9 cellular contexts compared by ENCODE assay signal in the genomic region with DNA sequence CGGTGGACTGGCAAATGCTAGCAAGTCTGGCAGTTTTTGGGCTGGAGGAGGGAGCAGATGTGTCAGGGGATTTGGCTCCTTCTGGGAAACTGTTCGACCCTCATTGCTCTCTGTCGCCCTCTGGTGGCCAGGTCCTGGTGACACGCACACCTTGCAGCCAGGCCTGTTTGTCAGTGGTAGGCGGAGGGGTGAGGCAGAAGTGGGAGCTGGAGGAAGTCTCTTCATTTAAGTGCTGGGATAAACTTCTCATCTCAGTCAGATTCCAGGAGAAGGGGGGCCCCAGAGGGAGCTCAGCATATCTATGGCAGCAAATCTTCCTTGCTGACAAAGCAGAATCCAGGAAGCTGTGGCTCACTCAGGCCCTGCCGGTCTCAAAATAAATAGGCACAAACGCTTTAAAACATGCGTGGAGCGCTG.
DNase-seq lines count a peak whose midpoint lies in the region; ATAC-seq and TF ChIP-seq lines count a peak whose summit lies in the region.
"Had no signal": no experiment of that assay in that cellular context is flagged by ENCODE, and none has a peak within 500 bp of the region (broad histone marks: within the 10 kb centered on the region; RNA-seq: fewer than 3 reads in every experiment).

No MANE protein-coding gene starts in this region.

- H3K4me3 ChIP-seq in ovary (no peak overlapping the region), tibial nerve (peak overlapping the region in 2 of 4 donors; percentile 8 to 19)

- peak; percentile 57 for ATAC-seq in GM21619 (IDR thresholded peaks at IDR 0.05; ENCODE audit: unreplicated experiment)

- DNase-seq in DMS114 treated with DMSO at 0.1 percent for 48 hours (lab: John Stamatoyannopoulos, UW; ENCODE audit: unreplicated experiment) (peak; percentile 13), Kasumi-1 (lab: John Stamatoyannopoulos, UW) (peak; percentile 26 to 63), RPMI7951 (ENCODE audit: low read depth) (peak; percentile 59), glomerular endothelial cell (ENCODE audit: extremely low read depth, low read depth, low spot score) (peak; percentile 37), ovary (peak; percentile 75 to 87 (median 81)), tibial nerve (ENCODE audit: low spot score in 2 of 2) (peak; percentile 71 to 89)
- DNase-seq in activated effector memory CD4-positive, alpha-beta T cell treated with anti-CD3 and anti-CD28 coated beads, Interleukin-2, amount 50 U/mL, for 16 hours = peak; percentile 94

- intact Hi-C loops in ovary (cut with DNase I) = loop anchor here in 1 of 4 donors (10.0 kb wide), 1 partner anchor 324 kb away; a partner anchor contains a TSS

- H3K9me3 ChIP-seq in ovary (no peaks in the 10 kb centered on the region), tibial nerve (no peaks in the 10 kb centered on the region)

- H3K27ac ChIP-seq in ovary = no peak overlapping the region
- peak overlapping the region in 1 of 4 donors; percentile 68 for H3K27ac ChIP-seq in tibial nerve
- H3K27ac ChIP-seq: epithelial cell of prostate had no signal

- H3K27me3 ChIP-seq in ovary = no peaks in the 10 kb centered on the region
- H3K27me3 ChIP-seq in tibial nerve = no peaks in the 10 kb centered on the region

- WGBS in ovary, 3 donors = 33 to 39% (median 37%) methylated on average over 9 of the region's 9 CpGs
- 30 to 33% methylated on average over 9 of the region's 9 CpGs for WGBS in tibial nerve, 2 donors

- H3K36me3 ChIP-seq in ovary (no peaks in the 10 kb centered on the region), tibial nerve (no peaks in the 10 kb centered on the region)

- no peak for TF ChIP-seq EP300 in ovary (IDR thresholded peaks at IDR 0.05)
- peak in 1 of 2 donors; percentile 64 for TF ChIP-seq EP300 in tibial nerve (IDR thresholded peaks at IDR 0.05)

- no peak for TF ChIP-seq POLR2A in ovary (IDR thresholded peaks at IDR 0.05)
- TF ChIP-seq POLR2A in tibial nerve (IDR thresholded peaks at IDR 0.05) = no peak

- no peaks in the 10 kb centered on the region for H3K4me1 ChIP-seq in ovary (ENCODE audit: insufficient read depth)
- peaks cover 0 to 17% (median 0%) of the 10 kb centered on the region in 4 donors for H3K4me1 ChIP-seq in tibial nerve

- TF ChIP-seq CTCF in ovary (IDR thresholded peaks at IDR 0.05) (peak; percentile 48 to 70 (median 51)), tibial nerve (IDR thresholded peaks at IDR 0.05) (peak; percentile 85 to 92 (median 90))

Comparison
In these comparisons a context has a peak if more than half of its experiments do, and no peak if none do; other contexts are left out.
1. DNase-seq: peak in every context shown above with its lines; median percentile 94 in activated effector memory CD4-positive, alpha-beta T cell treated with anti-CD3 and anti-CD28 coated beads, Interleukin-2, amount 50 U/mL, for 16 hours; 81 in ovary; 80 in tibial nerve; 59 in RPMI7951; 44 in Kasumi-1; 37 in glomerular endothelial cell; 13 in DMS114 treated with DMSO at 0.1 percent for 48 hours.